In the genomic region with DNA sequence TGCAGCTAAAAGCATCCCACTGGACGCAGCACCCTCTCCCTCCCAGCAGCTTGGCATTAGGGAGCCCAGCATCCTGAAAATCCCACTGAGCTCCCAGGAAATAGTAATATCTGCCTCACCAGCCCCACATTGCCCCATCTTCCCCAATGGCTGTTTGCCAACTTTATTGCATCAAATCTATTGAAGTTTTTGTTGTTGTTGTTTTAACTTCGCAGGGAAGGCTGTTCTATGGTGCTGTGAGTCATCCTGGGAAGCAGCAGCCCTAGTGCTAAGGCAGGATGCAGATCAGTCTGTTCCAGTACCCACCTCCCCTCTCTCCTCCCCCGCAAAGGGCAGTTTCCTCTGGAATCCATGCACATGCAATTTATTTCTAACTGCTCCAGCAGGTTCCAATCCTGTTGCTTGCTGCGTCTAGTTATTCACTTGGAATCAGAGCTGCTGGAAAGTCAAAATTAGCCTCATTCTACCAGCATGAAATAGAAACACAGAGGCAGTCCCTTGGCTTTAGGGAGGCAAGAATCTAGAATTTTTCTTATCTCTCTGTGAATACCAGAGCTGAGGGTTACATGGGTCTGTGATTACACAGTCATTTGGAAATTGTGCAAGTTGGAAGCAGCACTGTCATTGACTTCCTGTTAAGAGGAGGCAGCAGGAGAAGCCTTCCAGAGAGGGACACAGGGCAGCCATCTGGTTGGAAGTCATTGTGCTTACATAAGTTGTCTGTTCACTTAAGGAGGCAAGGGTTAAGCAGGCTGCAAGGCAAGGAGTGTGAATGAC, we compare ENCODE assay signal across 11 cellular contexts.
A peak's percentile ranks its signal among the peaks of the same experiment; 100 is the strongest.
DNase-seq lines count a peak whose midpoint lies in the region; ATAC-seq and TF ChIP-seq lines count a peak whose summit lies in the region.
"Had no signal": no experiment of that assay in that cellular context is flagged by ENCODE, and none has a peak within 500 bp of the region (broad histone marks: within the 10 kb centered on the region; RNA-seq: fewer than 3 reads in every experiment).

No MANE protein-coding gene starts in this region.

- peak overlapping the region in 4 of 11 experiments; percentile 15 to 55 (median 23); a peak in 5 of 22 replicates for H3K9ac ChIP-seq in BLaER1 treated with 17β-estradiol and CSF1 and Interleukin-3, amounts not matched to agents 10 nM and 100 nM

- H3K36me3 ChIP-seq in BLaER1 treated with 17β-estradiol and CSF1 and Interleukin-3, amounts not matched to agents 10 nM and 100 nM = no peaks in the 10 kb centered on the region

- no peaks in the 10 kb centered on the region for H4K20me1 ChIP-seq in BLaER1 treated with 17β-estradiol and CSF1 and Interleukin-3, amounts not matched to agents 10 nM and 100 nM

- no peak overlapping the region for H3K4me3 ChIP-seq in BLaER1 treated with 17β-estradiol and CSF1 and Interleukin-3, amounts not matched to agents 10 nM and 100 nM

- H3K36me3 Mint-ChIP-seq in endothelial cell (ENCODE audit: low read depth, unreplicated experiment) (no peaks in the 10 kb centered on the region), mesothelial cell of epicardium (no peaks in the 10 kb centered on the region)
- no peaks in the 10 kb centered on the region for H3K36me3 Mint-ChIP-seq in stimulated activated naive B cell treated with anti-CD40 and anti-IgM and Interleukin-4, amounts not matched to agents 10 μg/mL and 1 μg/mL and 100 μg/mL, for 72 hours
- H3K36me3 Mint-ChIP-seq: brain had no signal

- H3K9me3 Mint-ChIP-seq in endothelial cell (ENCODE audit: unreplicated experiment) (no peaks in the 10 kb centered on the region), mesothelial cell of epicardium (peaks cover 3% of the 10 kb centered on the region)
- peaks cover 2 to 7% of the 10 kb centered on the region in 2 donors for H3K9me3 Mint-ChIP-seq in stimulated activated naive B cell treated with anti-CD40 and anti-IgM and Interleukin-4, amounts not matched to agents 10 μg/mL and 1 μg/mL and 100 μg/mL, for 72 hours

- peaks cover 0 to 2% (median 0%) of the 10 kb centered on the region in 11 experiments; a peak in 4 of 22 replicates for H3K9me3 ChIP-seq in BLaER1 treated with 17β-estradiol and CSF1 and Interleukin-3, amounts not matched to agents 10 nM and 100 nM (replicated peaks in 1 of 11)

- no peaks in the 10 kb centered on the region for H3K27me3 ChIP-seq in BLaER1 treated with 17β-estradiol and CSF1 and Interleukin-3, amounts not matched to agents 10 nM and 100 nM

- ATAC-seq in stimulated activated naive B cell treated with anti-CD40 and anti-IgM and Interleukin-4, amounts not matched to agents 10 μg/mL and 1 μg/mL and 100 μg/mL, for 72 hours (replicated peaks) = no peak
- no peak for ATAC-seq in GM21737 (IDR thresholded peaks at IDR 0.05; ENCODE audit: unreplicated experiment)

- H3K27ac Mint-ChIP-seq in endothelial cell (ENCODE audit: unreplicated experiment) (no peak overlapping the region), mesothelial cell of epicardium (peak overlapping the region; percentile 82)
- H3K27ac Mint-ChIP-seq in stimulated activated naive B cell treated with anti-CD40 and anti-IgM and Interleukin-4, amounts not matched to agents 10 μg/mL and 1 μg/mL and 100 μg/mL, for 72 hours = no peak overlapping the region

- no peak overlapping the region for H3K4me3 Mint-ChIP-seq in endothelial cell (ENCODE audit: unreplicated experiment)
- no peak overlapping the region for H3K4me3 Mint-ChIP-seq in mesothelial cell of epicardium
- no peak overlapping the region for H3K4me3 Mint-ChIP-seq in stimulated activated naive B cell treated with anti-CD40 and anti-IgM and Interleukin-4, amounts not matched to agents 10 μg/mL and 1 μg/mL and 100 μg/mL, for 72 hours
- H3K4me3 Mint-ChIP-seq: brain had no signal

- no peak for TF ChIP-seq CTCF in endothelial cell (IDR thresholded peaks at IDR 0.05; ENCODE audit: unreplicated experiment)
- no peak for TF ChIP-seq CTCF in mesothelial cell of epicardium (IDR thresholded peaks at IDR 0.05; ENCODE audit: unreplicated experiment)

- DNase-seq in NCI-H69 (lab: John Stamatoyannopoulos, UW) = peak; percentile 8
- DNase-seq in endothelial cell (ENCODE audit: low spot score) = peak; percentile 30
- DNase-seq in mesothelial cell of epicardium (ENCODE audit: low spot score in 2 of 2, unreplicated experiment in 2 of 2) = peak in 1 of 2 experiments; percentile 45
- DNase-seq in ecto neural progenitor cell (ENCODE audit: low spot score) = no peak
- no peak for DNase-seq in stimulated activated naive B cell treated with anti-CD40 and anti-IgM and Interleukin-4, amounts not matched to agents 10 μg/mL and 1 μg/mL and 100 μg/mL, for 72 hours
- DNase-seq in NCI-H1092 treated with DMSO at 0.1 percent for 48 hours (lab: John Stamatoyannopoulos, UW) = no peak
- DNase-seq: NCI-H2081 treated with DMSO at 0.1 percent for 48 hours; stimulated activated CD4-positive, alpha-beta T cell treated with anti-CD3 and anti-CD28 coated beads, Interleukin-1b, Interleukin-23, amount 100 ng/mL, for 48 hours had no signal

- H3K4me1 Mint-ChIP-seq in endothelial cell (ENCODE audit: unreplicated experiment) (peaks cover 9% of the 10 kb centered on the region), mesothelial cell of epicardium (peaks cover 43% of the 10 kb centered on the region)
- no peaks in the 10 kb centered on the region for H3K4me1 Mint-ChIP-seq in stimulated activated naive B cell treated with anti-CD40 and anti-IgM and Interleukin-4, amounts not matched to agents 10 μg/mL and 1 μg/mL and 100 μg/mL, for 72 hours

- peak overlapping the region in 8 of 11 experiments; percentile 5 to 79 (median 60); a peak in 13 of 22 replicates for H3K4me2 ChIP-seq in BLaER1 treated with 17β-estradiol and CSF1 and Interleukin-3, amounts not matched to agents 10 nM and 100 nM

- peaks cover 3% of the 10 kb centered on the region for H3K27me3 Mint-ChIP-seq in endothelial cell (ENCODE audit: unreplicated experiment)
- peaks cover 2% of the 10 kb centered on the region for H3K27me3 Mint-ChIP-seq in mesothelial cell of epicardium (ENCODE audit: low read depth)
- H3K27me3 Mint-ChIP-seq in stimulated activated naive B cell treated with anti-CD40 and anti-IgM and Interleukin-4, amounts not matched to agents 10 μg/mL and 1 μg/mL and 100 μg/mL, for 72 hours = peaks cover 30 to 37% of the 10 kb centered on the region in 2 donors

- peaks cover 0 to 23% (median 10%) of the 10 kb centered on the region in 10 experiments; a peak in 11 of 20 replicates for H3K4me1 ChIP-seq in BLaER1 treated with 17β-estradiol and CSF1 and Interleukin-3, amounts not matched to agents 10 nM and 100 nM

- peak overlapping the region in 7 of 11 experiments; percentile 0 to 74 (median 55); a peak in 10 of 22 replicates for H3K27ac ChIP-seq in BLaER1 treated with 17β-estradiol and CSF1 and Interleukin-3, amounts not matched to agents 10 nM and 100 nM

Comparison
In these comparisons a context has a peak if more than half of its experiments do, and no peak if none do; other contexts are left out.
1. DNase-seq: peak in NCI-H69 (single experiment) and endothelial cell (single experiment); none in ecto neural progenitor cell (single experiment), stimulated activated naive B cell treated with anti-CD40 and anti-IgM and Interleukin-4, amounts not matched to agents 10 μg/mL and 1 μg/mL and 100 μg/mL, for 72 hours (single experiment) and NCI-H1092 treated with DMSO at 0.1 percent for 48 hours (single experiment).